ENCODE assay signal across 22 cellular contexts in genomic region chr3:113273604-113274003, GRCh38.
DNase-seq lines count a peak whose midpoint lies in the region; ATAC-seq and TF ChIP-seq lines count a peak whose summit lies in the region.
"Had no signal": no experiment of that assay in that cellular context is flagged by ENCODE, and none has a peak within 500 bp of the region (broad histone marks: within the 10 kb centered on the region; RNA-seq: fewer than 3 reads in every experiment).

No MANE protein-coding gene starts in this region.

- H3K27ac ChIP-seq in breast epithelium = peak overlapping the region; percentile 88 to 92
- peak overlapping the region in 3 of 4 donors; percentile 22 to 86 (median 78) for H3K27ac ChIP-seq in esophagus squamous epithelium
- no peak overlapping the region for H3K27ac ChIP-seq in neural progenitor cell
- H3K27ac ChIP-seq: SJSA1 had no signal

- no peak for DNase-seq in breast epithelium (ENCODE audit: low spot score in 2 of 2)
- no peak for DNase-seq in MCF 10A (ENCODE audit: unreplicated experiment)
- no peak for DNase-seq in esophagus squamous epithelium (lab: John Stamatoyannopoulos, UW)
- DNase-seq in neural progenitor cell (ENCODE audit: low spot score) = no peak
- DNase-seq in SW 1271 (lab: John Stamatoyannopoulos, UW) = no peak
- no peak for DNase-seq in DMS 273 (lab: John Stamatoyannopoulos, UW; ENCODE audit: unreplicated experiment)
- no peak for DNase-seq in Right ventricle myocardium inferior (ENCODE audit: missing footprints)
- DNase-seq: 8988T; AML-193; C1 segment of cervical spinal cord; CD8-positive, alpha-beta T cell; DMS153; GOT3; Karpas-422; NCI-H1694; NCI-H2081; NCI-H2171; NCI-H524 treated with DMSO at 0.1 percent for 48 hours; NCI-H82 had no signal

- H3K27ac Mint-ChIP-seq in MCF 10A (ENCODE audit: low read depth, unreplicated experiment) = no peak overlapping the region
- H3K27ac Mint-ChIP-seq in neural progenitor cell = peak overlapping the region; percentile 93
- H3K27ac Mint-ChIP-seq: CD8-positive, alpha-beta T cell; IgD-negative memory B cell had no signal

- BruUV-seq in MCF 10A (replicated peaks; lab: Mats Ljungman, UMichigan) = no TSS peak

- TF ChIP-seq POLR2A in breast epithelium (IDR thresholded peaks at IDR 0.05) = no peak
- no peak for TF ChIP-seq POLR2A in esophagus squamous epithelium (IDR thresholded peaks at IDR 0.05)

- no peaks in the 10 kb centered on the region for H3K36me3 ChIP-seq in breast epithelium
- H3K36me3 ChIP-seq in esophagus squamous epithelium = peaks cover 7 to 81% (median 13%) of the 10 kb centered on the region in 3 donors
- H3K36me3 ChIP-seq in neural progenitor cell = peaks cover 6% of the 10 kb centered on the region
- H3K36me3 ChIP-seq: SJSA1 had no signal

- intact Hi-C loops in breast epithelium (cut with DNase I; ENCODE audit: low total_unique reads) = loop anchor here (5.0 kb wide), 2 partner anchors 1114 to 1454 kb away; no protein-coding TSS in a partner anchor
- intact Hi-C loops in MCF 10A (cut with micrococcal nuclease) = no loop called here
- intact Hi-C loops in esophagus squamous epithelium (cut with DNase I) = no loop called here
- intact Hi-C loops in Right ventricle myocardium inferior (cut with DNase I) = no loop called here

- H3K27me3 ChIP-seq in breast epithelium = no peaks in the 10 kb centered on the region
- H3K27me3 ChIP-seq in esophagus squamous epithelium = no peaks in the 10 kb centered on the region
- no peaks in the 10 kb centered on the region for H3K27me3 ChIP-seq in neural progenitor cell
- H3K27me3 ChIP-seq: SJSA1 had no signal

- H3K4me3 ChIP-seq in breast epithelium (no peak overlapping the region), esophagus squamous epithelium (no peak overlapping the region), neural progenitor cell (no peak overlapping the region)
- H3K4me3 ChIP-seq: SJSA1 had no signal

- H3K4me1 ChIP-seq in breast epithelium (peaks cover 0 to 11% of the 10 kb centered on the region in 2 donors), esophagus squamous epithelium (peaks cover 6 to 68% (median 25%) of the 10 kb centered on the region in 3 donors), neural progenitor cell (peaks cover 37% of the 10 kb centered on the region)

- POLR2A ChIA-PET in MCF 10A (lab: Yijun Ruan, JAX) = interaction anchor here (0.9 kb wide), 1 partner anchor 218 kb away, joined by 3 read pairs; no protein-coding TSS in a partner anchor

- H3K4me3 Mint-ChIP-seq in MCF 10A (ENCODE audit: unreplicated experiment) (no peak overlapping the region), neural progenitor cell (peak overlapping the region; percentile 31)
- H3K4me3 Mint-ChIP-seq: CD8-positive, alpha-beta T cell; IgD-negative memory B cell had no signal

- no peak overlapping the region for H3K4me2 ChIP-seq in neural progenitor cell

- no peak for ATAC-seq in Right ventricle myocardium inferior
- ATAC-seq: CD8-positive, alpha-beta T cell; HCT116 had no signal

- H3K79me2 ChIP-seq in neural progenitor cell (ENCODE audit: low read depth) = no peaks in the 10 kb centered on the region

- peaks cover 18% of the 10 kb centered on the region for H4K20me1 ChIP-seq in neural progenitor cell (ENCODE audit: low read depth)

- H3K4me1 Mint-ChIP-seq in MCF 10A (ENCODE audit: insufficient read depth, unreplicated experiment) = no peaks in the 10 kb centered on the region
- H3K4me1 Mint-ChIP-seq in neural progenitor cell = peaks cover 77% of the 10 kb centered on the region

- H3K36me3 Mint-ChIP-seq in MCF 10A (ENCODE audit: insufficient read depth, unreplicated experiment) (no peaks in the 10 kb centered on the region), neural progenitor cell (peaks cover 76% of the 10 kb centered on the region)
- H3K36me3 Mint-ChIP-seq: CD8-positive, alpha-beta T cell; IgD-negative memory B cell had no signal

- peaks cover 28% of the 10 kb centered on the region for H3F3A ChIP-seq in neural progenitor cell (ENCODE audit: low read depth)

- WGBS in esophagus squamous epithelium, 2 donors = 89 to 90% methylated on average over 4 to 6 of the region's 6 CpGs

- H3K9me3 ChIP-seq in breast epithelium = no peaks in the 10 kb centered on the region
- no peaks in the 10 kb centered on the region for H3K9me3 ChIP-seq in esophagus squamous epithelium
- H3K9me3 ChIP-seq in neural progenitor cell (ENCODE audit: low read depth) = no peaks in the 10 kb centered on the region
- H3K9me3 ChIP-seq: SJSA1 had no signal

- no peak overlapping the region for H3K9ac ChIP-seq in neural progenitor cell

- H3K9me3 Mint-ChIP-seq in MCF 10A (ENCODE audit: unreplicated experiment) (no peaks in the 10 kb centered on the region), neural progenitor cell (no peaks in the 10 kb centered on the region)
- H3K9me3 Mint-ChIP-seq: CD8-positive, alpha-beta T cell; IgD-negative memory B cell had no signal

- TF ChIP-seq CTCF in breast epithelium (IDR thresholded peaks at IDR 0.05) (no peak), MCF 10A (IDR thresholded peaks at IDR 0.05; ENCODE audit: unreplicated experiment) (no peak), esophagus squamous epithelium (IDR thresholded peaks at IDR 0.05) (no peak), neural progenitor cell (IDR thresholded peaks at IDR 0.05) (no peak)

- no peak overlapping the region for H2AFZ ChIP-seq in neural progenitor cell (replicated peaks)

- no peaks in the 10 kb centered on the region for H3K27me3 Mint-ChIP-seq in MCF 10A (ENCODE audit: insufficient read depth, unreplicated experiment)
- H3K27me3 Mint-ChIP-seq in neural progenitor cell (ENCODE audit: insufficient read depth, low read depth) = peaks cover 22% of the 10 kb centered on the region

- CTCF ChIA-PET in MCF 10A (lab: Yijun Ruan, JAX) = interaction anchor here (1.2 to 1.3 kb wide), 3 partner anchors 14 to 33 kb away, joined by 3 to 5 read pairs (median 4); no protein-coding TSS in a partner anchor
